Comparison of ENCODE assay signal across 1 cellular context in the genomic region with DNA sequence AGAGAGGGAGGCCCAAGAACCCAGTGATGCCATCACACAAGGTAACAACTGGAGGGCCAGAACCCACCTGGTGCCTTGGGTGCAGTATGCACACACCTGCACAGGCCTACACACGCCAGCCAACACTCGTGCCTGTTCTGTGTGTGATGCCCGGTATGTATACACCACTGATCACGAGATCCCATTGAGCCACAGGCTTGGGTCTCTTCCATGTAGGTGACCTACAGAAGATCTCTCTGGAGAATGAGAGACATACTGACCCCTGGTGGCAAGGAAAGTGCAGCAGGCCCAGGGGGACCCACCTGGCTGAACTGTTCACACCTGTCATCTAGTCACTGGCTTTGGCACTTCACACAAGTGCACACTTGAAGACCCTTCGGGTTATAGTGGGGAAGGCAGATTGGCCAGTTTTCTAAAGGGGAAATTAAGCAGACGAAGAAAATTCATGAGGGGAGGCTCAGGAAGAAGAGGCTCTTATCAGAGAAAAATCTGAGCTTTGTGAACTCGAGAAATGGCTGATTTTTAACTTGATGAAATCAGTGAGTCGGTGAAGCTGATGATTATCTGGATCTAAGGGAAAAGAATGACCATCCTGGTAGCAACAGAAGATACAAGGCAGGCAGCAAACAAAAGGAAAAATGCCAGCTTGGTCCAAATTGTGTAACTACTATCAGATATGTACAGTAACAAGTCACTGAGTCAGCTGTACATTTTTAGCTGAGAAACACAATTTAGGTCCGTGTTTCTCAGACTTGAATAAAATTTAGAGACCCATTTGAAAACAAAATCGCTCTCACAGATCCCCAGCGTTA.
A peak's percentile ranks its signal among the peaks of the same experiment; 100 is the strongest.
TF ChIP-seq lines count a peak whose summit lies in the region.

No MANE protein-coding gene starts in this region.

TF ChIP-seq in HepG2, 621 proteins besides CTCF, POLR2A, EP300 and RAD21 (continued from another document and continues in another):
- TF ChIP-seq, protein P1, sequence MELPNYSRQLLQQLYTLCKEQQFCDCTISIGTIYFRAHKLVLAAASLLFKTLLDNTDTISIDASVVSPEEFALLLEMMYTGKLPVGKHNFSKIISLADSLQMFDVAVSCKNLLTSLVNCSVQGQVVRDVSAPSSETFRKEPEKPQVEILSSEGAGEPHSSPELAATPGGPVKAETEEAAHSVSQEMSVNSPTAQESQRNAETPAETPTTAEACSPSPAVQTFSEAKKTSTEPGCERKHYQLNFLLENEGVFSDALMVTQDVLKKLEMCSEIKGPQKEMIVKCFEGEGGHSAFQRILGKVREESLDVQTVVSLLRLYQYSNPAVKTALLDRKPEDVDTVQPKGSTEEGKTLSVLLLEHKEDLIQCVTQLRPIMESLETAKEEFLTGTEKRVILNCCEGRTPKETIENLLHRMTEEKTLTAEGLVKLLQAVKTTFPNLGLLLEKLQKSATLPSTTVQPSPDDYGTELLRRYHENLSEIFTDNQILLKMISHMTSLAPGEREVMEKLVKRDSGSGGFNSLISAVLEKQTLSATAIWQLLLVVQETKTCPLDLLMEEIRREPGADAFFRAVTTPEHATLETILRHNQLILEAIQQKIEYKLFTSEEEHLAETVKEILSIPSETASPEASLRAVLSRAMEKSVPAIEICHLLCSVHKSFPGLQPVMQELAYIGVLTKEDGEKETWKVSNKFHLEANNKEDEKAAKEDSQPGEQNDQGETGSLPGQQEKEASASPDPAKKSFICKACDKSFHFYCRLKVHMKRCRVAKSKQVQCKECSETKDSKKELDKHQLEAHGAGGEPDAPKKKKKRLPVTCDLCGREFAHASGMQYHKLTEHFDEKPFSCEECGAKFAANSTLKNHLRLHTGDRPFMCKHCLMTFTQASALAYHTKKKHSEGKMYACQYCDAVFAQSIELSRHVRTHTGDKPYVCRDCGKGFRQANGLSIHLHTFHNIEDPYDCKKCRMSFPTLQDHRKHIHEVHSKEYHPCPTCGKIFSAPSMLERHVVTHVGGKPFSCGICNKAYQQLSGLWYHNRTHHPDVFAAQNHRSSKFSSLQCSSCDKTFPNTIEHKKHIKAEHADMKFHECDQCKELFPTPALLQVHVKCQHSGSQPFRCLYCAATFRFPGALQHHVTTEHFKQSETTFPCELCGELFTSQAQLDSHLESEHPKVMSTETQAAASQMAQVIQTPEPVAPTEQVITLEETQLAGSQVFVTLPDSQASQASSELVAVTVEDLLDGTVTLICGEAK (IDR thresholded peaks at IDR 0.05), result no peak
- TF ChIP-seq, protein P1 (CRISPR knock-in tag; IDR thresholded peaks at IDR 0.05), result no peak
- TF ChIP-seq ZNF781 (CRISPR knock-in tag; IDR thresholded peaks at IDR 0.05; ENCODE audit: borderline replicate concordance, not compliant biosample characterization), result no peak
- TF ChIP-seq, protein P2, sequence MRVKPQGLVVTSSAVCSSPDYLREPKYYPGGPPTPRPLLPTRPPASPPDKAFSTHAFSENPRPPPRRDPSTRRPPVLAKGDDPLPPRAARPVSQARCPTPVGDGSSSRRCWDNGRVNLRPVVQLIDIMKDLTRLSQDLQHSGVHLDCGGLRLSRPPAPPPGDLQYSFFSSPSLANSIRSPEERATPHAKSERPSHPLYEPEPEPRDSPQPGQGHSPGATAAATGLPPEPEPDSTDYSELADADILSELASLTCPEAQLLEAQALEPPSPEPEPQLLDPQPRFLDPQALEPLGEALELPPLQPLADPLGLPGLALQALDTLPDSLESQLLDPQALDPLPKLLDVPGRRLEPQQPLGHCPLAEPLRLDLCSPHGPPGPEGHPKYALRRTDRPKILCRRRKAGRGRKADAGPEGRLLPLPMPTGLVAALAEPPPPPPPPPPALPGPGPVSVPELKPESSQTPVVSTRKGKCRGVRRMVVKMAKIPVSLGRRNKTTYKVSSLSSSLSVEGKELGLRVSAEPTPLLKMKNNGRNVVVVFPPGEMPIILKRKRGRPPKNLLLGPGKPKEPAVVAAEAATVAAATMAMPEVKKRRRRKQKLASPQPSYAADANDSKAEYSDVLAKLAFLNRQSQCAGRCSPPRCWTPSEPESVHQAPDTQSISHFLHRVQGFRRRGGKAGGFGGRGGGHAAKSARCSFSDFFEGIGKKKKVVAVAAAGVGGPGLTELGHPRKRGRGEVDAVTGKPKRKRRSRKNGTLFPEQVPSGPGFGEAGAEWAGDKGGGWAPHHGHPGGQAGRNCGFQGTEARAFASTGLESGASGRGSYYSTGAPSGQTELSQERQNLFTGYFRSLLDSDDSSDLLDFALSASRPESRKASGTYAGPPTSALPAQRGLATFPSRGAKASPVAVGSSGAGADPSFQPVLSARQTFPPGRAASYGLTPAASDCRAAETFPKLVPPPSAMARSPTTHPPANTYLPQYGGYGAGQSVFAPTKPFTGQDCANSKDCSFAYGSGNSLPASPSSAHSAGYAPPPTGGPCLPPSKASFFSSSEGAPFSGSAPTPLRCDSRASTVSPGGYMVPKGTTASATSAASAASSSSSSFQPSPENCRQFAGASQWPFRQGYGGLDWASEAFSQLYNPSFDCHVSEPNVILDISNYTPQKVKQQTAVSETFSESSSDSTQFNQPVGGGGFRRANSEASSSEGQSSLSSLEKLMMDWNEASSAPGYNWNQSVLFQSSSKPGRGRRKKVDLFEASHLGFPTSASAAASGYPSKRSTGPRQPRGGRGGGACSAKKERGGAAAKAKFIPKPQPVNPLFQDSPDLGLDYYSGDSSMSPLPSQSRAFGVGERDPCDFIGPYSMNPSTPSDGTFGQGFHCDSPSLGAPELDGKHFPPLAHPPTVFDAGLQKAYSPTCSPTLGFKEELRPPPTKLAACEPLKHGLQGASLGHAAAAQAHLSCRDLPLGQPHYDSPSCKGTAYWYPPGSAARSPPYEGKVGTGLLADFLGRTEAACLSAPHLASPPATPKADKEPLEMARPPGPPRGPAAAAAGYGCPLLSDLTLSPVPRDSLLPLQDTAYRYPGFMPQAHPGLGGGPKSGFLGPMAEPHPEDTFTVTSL (CRISPR knock-in tag; IDR thresholded peaks at IDR 0.05; ENCODE audit: borderline replicate concordance), result no peak
- no peak for TF ChIP-seq MLLT10 (CRISPR knock-in tag; IDR thresholded peaks at IDR 0.05)
- TF ChIP-seq SIX4 (CRISPR knock-in tag; IDR thresholded peaks at IDR 0.05), result no peak
- no peak for TF ChIP-seq CC2D1A (CRISPR knock-in tag; IDR thresholded peaks at IDR 0.05)
- no peak for TF ChIP-seq ZNF547 (CRISPR knock-in tag; IDR thresholded peaks at IDR 0.05)
- TF ChIP-seq ZSCAN21 (CRISPR knock-in tag; IDR thresholded peaks at IDR 0.05; ENCODE audit: borderline replicate concordance), result no peak
- no peak for TF ChIP-seq ZNF3 (CRISPR knock-in tag; IDR thresholded peaks at IDR 0.05)
- TF ChIP-seq MIER2 (CRISPR knock-in tag; IDR thresholded peaks at IDR 0.05), result 0 out of 2 replicates have a peak, but pooled peaks have one; percentile 37
- no peak for TF ChIP-seq TMF1 (CRISPR knock-in tag; IDR thresholded peaks at IDR 0.05; ENCODE audit: low read depth)
- TF ChIP-seq, protein P3, sequence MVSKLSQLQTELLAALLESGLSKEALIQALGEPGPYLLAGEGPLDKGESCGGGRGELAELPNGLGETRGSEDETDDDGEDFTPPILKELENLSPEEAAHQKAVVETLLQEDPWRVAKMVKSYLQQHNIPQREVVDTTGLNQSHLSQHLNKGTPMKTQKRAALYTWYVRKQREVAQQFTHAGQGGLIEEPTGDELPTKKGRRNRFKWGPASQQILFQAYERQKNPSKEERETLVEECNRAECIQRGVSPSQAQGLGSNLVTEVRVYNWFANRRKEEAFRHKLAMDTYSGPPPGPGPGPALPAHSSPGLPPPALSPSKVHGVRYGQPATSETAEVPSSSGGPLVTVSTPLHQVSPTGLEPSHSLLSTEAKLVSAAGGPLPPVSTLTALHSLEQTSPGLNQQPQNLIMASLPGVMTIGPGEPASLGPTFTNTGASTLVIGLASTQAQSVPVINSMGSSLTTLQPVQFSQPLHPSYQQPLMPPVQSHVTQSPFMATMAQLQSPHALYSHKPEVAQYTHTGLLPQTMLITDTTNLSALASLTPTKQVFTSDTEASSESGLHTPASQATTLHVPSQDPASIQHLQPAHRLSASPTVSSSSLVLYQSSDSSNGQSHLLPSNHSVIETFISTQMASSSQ (IDR thresholded peaks at IDR 0.05; ENCODE audit: low read depth), result no peak
- TF ChIP-seq, protein P3 (CRISPR knock-in tag; IDR thresholded peaks at IDR 0.05; ENCODE audit: borderline replicate concordance), result no peak
- TF ChIP-seq ZFP1 (CRISPR knock-in tag; IDR thresholded peaks at IDR 0.05), result no peak
- peak; percentile 52 for TF ChIP-seq THAP11 (CRISPR knock-in tag; IDR thresholded peaks at IDR 0.05)
- TF ChIP-seq ZNF552 (CRISPR knock-in tag; IDR thresholded peaks at IDR 0.05; ENCODE audit: borderline replicate concordance), result no peak
- TF ChIP-seq, protein P4, sequence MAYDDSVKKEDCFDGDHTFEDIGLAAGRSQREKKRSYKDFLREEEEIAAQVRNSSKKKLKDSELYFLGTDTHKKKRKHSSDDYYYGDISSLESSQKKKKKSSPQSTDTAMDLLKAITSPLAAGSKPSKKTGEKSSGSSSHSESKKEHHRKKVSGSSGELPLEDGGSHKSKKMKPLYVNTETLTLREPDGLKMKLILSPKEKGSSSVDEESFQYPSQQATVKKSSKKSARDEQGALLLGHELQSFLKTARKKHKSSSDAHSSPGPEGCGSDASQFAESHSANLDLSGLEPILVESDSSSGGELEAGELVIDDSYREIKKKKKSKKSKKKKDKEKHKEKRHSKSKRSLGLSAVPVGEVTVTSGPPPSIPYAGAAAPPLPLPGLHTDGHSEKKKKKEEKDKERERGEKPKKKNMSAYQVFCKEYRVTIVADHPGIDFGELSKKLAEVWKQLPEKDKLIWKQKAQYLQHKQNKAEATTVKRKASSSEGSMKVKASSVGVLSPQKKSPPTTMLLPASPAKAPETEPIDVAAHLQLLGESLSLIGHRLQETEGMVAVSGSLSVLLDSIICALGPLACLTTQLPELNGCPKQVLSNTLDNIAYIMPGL (CRISPR knock-in tag; IDR thresholded peaks at IDR 0.05; ENCODE audit: borderline replicate concordance in 1 of 2, low read depth in 1 of 2), result peak; percentile 27 to 52; a peak in 2 of 4 replicates
- no peak for TF ChIP-seq ZNF138 (CRISPR knock-in tag; IDR thresholded peaks at IDR 0.05; ENCODE audit: low read depth)
- TF ChIP-seq NR1H2 (CRISPR knock-in tag; IDR thresholded peaks at IDR 0.05; ENCODE audit: borderline replicate concordance, low read depth), result no peak
- no peak for TF ChIP-seq ZNF546 (CRISPR knock-in tag; conservative IDR thresholded peaks at IDR 0.05)
- TF ChIP-seq, protein P5, sequence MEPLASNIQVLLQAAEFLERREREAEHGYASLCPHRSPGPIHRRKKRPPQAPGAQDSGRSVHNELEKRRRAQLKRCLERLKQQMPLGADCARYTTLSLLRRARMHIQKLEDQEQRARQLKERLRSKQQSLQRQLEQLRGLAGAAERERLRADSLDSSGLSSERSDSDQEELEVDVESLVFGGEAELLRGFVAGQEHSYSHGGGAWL (CRISPR knock-in tag; IDR thresholded peaks at IDR 0.05), result no peak
- no peak for TF ChIP-seq ZNF563 (CRISPR knock-in tag; IDR thresholded peaks at IDR 0.05)
- 0 out of 2 replicates have a peak, but pooled peaks have one; percentile 37 for TF ChIP-seq KAT8 (CRISPR knock-in tag; IDR thresholded peaks at IDR 0.05)
- TF ChIP-seq PHF20 (CRISPR knock-in tag; IDR thresholded peaks at IDR 0.05), result no peak
- no peak for TF ChIP-seq CCDC6 (CRISPR knock-in tag; IDR thresholded peaks at IDR 0.05)
- no peak for TF ChIP-seq RFXANK (CRISPR knock-in tag; IDR thresholded peaks at IDR 0.05)
- TF ChIP-seq ZNF234 (CRISPR knock-in tag; conservative IDR thresholded peaks at IDR 0.05), result no peak
- no peak for TF ChIP-seq ZMAT3 (CRISPR knock-in tag; conservative IDR thresholded peaks at IDR 0.05)
- no peak for TF ChIP-seq KLF13 (CRISPR knock-in tag; IDR thresholded peaks at IDR 0.05)
- no peak for TF ChIP-seq KLF11 (CRISPR knock-in tag; IDR thresholded peaks at IDR 0.05)
- no peak for TF ChIP-seq SRSF9 (IDR thresholded peaks at IDR 0.05; ENCODE audit: borderline replicate concordance, insufficient read depth, low read depth, low read length, poor library complexity, severe bottlenecking)
- TF ChIP-seq, protein P6, sequence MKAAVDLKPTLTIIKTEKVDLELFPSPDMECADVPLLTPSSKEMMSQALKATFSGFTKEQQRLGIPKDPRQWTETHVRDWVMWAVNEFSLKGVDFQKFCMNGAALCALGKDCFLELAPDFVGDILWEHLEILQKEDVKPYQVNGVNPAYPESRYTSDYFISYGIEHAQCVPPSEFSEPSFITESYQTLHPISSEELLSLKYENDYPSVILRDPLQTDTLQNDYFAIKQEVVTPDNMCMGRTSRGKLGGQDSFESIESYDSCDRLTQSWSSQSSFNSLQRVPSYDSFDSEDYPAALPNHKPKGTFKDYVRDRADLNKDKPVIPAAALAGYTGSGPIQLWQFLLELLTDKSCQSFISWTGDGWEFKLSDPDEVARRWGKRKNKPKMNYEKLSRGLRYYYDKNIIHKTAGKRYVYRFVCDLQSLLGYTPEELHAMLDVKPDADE (CRISPR knock-in tag; IDR thresholded peaks at IDR 0.05), result no peak
- TF ChIP-seq GLI4 (CRISPR knock-in tag; IDR thresholded peaks at IDR 0.05; ENCODE audit: borderline replicate concordance), result no peak
